In the genomic region with DNA sequence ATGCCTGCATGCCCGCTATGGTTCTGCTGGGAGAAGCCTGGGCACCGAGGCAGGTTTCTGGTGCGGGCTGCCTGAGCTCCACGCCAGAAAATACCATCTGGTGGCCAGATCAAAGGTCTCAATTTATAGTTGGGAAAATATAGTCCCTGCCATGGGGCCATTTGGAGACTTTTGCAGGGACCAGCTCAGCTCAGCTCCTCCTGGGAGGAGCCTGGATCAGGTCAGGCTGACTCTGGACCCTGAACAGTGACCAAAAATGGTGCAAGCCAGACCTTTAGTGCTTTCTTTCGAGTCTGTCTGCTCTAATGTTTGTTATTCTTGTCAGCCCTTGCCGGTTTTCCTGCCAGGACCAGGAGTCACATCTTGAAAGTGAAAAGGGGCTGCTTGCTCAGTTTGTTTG, we compare ENCODE assay signal across 1 cellular context.
TF ChIP-seq lines count a peak whose summit lies in the region.

No MANE protein-coding gene starts in this region.

TF ChIP-seq in HepG2, 621 proteins besides CTCF, POLR2A, EP300 and RAD21 (continued from another document):
- TF ChIP-seq, protein P1, sequence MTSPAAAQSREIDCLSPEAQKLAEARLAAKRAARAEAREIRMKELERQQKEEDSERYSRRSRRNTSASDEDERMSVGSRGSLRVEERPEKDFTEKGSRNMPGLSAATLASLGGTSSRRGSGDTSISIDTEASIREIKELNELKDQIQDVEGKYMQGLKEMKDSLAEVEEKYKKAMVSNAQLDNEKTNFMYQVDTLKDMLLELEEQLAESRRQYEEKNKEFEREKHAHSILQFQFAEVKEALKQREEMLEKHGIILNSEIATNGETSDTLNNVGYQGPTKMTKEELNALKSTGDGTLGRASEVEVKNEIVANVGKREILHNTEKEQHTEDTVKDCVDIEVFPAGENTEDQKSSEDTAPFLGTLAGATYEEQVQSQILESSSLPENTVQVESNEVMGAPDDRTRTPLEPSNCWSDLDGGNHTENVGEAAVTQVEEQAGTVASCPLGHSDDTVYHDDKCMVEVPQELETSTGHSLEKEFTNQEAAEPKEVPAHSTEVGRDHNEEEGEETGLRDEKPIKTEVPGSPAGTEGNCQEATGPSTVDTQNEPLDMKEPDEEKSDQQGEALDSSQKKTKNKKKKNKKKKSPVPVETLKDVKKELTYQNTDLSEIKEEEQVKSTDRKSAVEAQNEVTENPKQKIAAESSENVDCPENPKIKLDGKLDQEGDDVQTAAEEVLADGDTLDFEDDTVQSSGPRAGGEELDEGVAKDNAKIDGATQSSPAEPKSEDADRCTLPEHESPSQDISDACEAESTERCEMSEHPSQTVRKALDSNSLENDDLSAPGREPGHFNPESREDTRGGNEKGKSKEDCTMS (CRISPR knock-in tag; conservative IDR thresholded peaks at IDR 0.05) = no peak
- TF ChIP-seq, protein P2, sequence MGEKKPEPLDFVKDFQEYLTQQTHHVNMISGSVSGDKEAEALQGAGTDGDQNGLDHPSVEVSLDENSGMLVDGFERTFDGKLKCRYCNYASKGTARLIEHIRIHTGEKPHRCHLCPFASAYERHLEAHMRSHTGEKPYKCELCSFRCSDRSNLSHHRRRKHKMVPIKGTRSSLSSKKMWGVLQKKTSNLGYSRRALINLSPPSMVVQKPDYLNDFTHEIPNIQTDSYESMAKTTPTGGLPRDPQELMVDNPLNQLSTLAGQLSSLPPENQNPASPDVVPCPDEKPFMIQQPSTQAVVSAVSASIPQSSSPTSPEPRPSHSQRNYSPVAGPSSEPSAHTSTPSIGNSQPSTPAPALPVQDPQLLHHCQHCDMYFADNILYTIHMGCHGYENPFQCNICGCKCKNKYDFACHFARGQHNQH (CRISPR knock-in tag; IDR thresholded peaks at IDR 0.05) = no peak
- TF ChIP-seq MEIS2 (CRISPR knock-in tag; IDR thresholded peaks at IDR 0.05) = no peak
